In genomic region chr5:176735383-176736265, GRCh38 we compare ENCODE assay signal across 20 cellular contexts.
A peak's percentile ranks its signal among the peaks of the same experiment; 100 is the strongest.
DNase-seq lines count a peak whose midpoint lies in the region; ATAC-seq and TF ChIP-seq lines count a peak whose summit lies in the region.
"Had no signal": no experiment of that assay in that cellular context is flagged by ENCODE, and none has a peak within 500 bp of the region (broad histone marks: within the 10 kb centered on the region; RNA-seq: fewer than 3 reads in every experiment).

No MANE protein-coding gene starts in this region.

- no peak overlapping the region for H3K9ac ChIP-seq in endodermal cell (ENCODE audit: extremely low read depth, low read length, poor library complexity, severe bottlenecking)
- H3K9ac ChIP-seq in trophoblast cell (ENCODE audit: low read length), result no peak overlapping the region

- no peak overlapping the region for H2AK5ac ChIP-seq in trophoblast cell (ENCODE audit: low read length)

- no peaks in the 10 kb centered on the region for H3K36me3 Mint-ChIP-seq in endodermal cell (ENCODE audit: low read depth)
- no peaks in the 10 kb centered on the region for H3K36me3 Mint-ChIP-seq in HFFc6 (ENCODE audit: low read depth)
- H3K36me3 Mint-ChIP-seq: activated naive CD4-positive, alpha-beta T cell treated with anti-CD3 and anti-CD28 coated beads, Interleukin-2, amount 50 U/mL, for 24 hours; CD14-positive monocyte had no signal

- 90 to 100% methylated on average over 7 to 16 of the region's 16 CpGs for WGBS in endodermal cell (ENCODE audit: insufficient coverage in 1 of 2, insufficient read length in 1 of 2), 2 experiments
- no CpG with 5 or more reads among the region's 16 CpGs for WGBS in trophoblast cell (ENCODE audit: extremely low coverage, insufficient coverage, insufficient read length)

- no peak overlapping the region for H2BK5ac ChIP-seq in trophoblast cell (ENCODE audit: low read depth, low read length, poor library complexity)

- H3K4me1 Mint-ChIP-seq in endodermal cell (peaks cover 13% of the 10 kb centered on the region), HFFc6 (ENCODE audit: low read depth) (no peaks in the 10 kb centered on the region)
- H3K4me1 Mint-ChIP-seq: activated CD4-positive, alpha-beta T cell treated with anti-CD3 and anti-CD28 coated beads for 36 hours; activated naive CD4-positive, alpha-beta T cell treated with anti-CD3 and anti-CD28 coated beads, Interleukin-2, amount 50 U/mL, for 24 hours; CD14-positive monocyte had no signal

- H4K12ac ChIP-seq in trophoblast cell (ENCODE audit: low read depth, low read length), result no peak overlapping the region

- peak; percentile 54 for DNase-seq in activated effector memory CD4-positive, alpha-beta T cell treated with anti-CD3 and anti-CD28 coated beads, Interleukin-2, amount 50 U/mL, for 16 hours
- no peak for DNase-seq in activated effector memory CD4-positive, alpha-beta T cell treated with Interleukin-2 at 50 U/mL for 16 hours
- DNase-seq in endodermal cell (peak; percentile 38), trophoblast cell (no peak), NCI-H1436 (lab: John Stamatoyannopoulos, UW) (no peak), HFFc6 (no peak)
- no peak for DNase-seq in stimulated activated CD4-positive, alpha-beta T cell treated with anti-CD3 and anti-CD28 coated beads, Interleukin-15, amount 100 ng/mL, for 24 hours
- DNase-seq: activated CD4-positive, alpha-beta T cell treated with anti-CD3 and anti-CD28 coated beads for 36 hours; cortex of kidney; DMS 273 treated with DMSO at 0.1 percent for 48 hours; foreskin melanocyte; KG1; left colon; NCI-H1105 treated with DMSO at 0.1 percent for 48 hours; nucleus accumbens; PC-9 had no signal

- H3K36me3 ChIP-seq in endodermal cell (ENCODE audit: control insufficient read depth, insufficient read depth, low read length), result no peaks in the 10 kb centered on the region
- no peaks in the 10 kb centered on the region for H3K36me3 ChIP-seq in trophoblast cell (ENCODE audit: control insufficient read depth in 1 of 2, insufficient read depth in 2 of 2, low read length in 2 of 2)

- no peak for TF ChIP-seq POLR2A in GM18505 (IDR thresholded peaks at IDR 0.05; ENCODE audit: borderline replicate concordance, extremely low read depth, insufficient read depth, insufficient read length)

- peaks cover 17% of the 10 kb centered on the region for H3K27me3 Mint-ChIP-seq in endodermal cell (ENCODE audit: insufficient read depth)
- peaks cover 73% of the 10 kb centered on the region for H3K27me3 Mint-ChIP-seq in HFFc6 (ENCODE audit: insufficient read depth)

- H2AFZ ChIP-seq in trophoblast cell (ENCODE audit: insufficient read depth, low read length, poor library complexity), result no peak overlapping the region
- H2AFZ ChIP-seq: PC-9 had no signal

- H4K91ac ChIP-seq in trophoblast cell (ENCODE audit: low read depth, low read length), result no peak overlapping the region

- ATAC-seq in GM18505 (IDR thresholded peaks at IDR 0.05; ENCODE audit: unreplicated experiment), result no peak
- ATAC-seq: A549; activated CD4-positive, alpha-beta T cell treated with anti-CD3 and anti-CD28 coated beads for 36 hours; left colon had no signal

- H2BK12ac ChIP-seq in trophoblast cell (ENCODE audit: low read length), result no peak overlapping the region

- H3K4me1 ChIP-seq in endodermal cell (ENCODE audit: control insufficient read depth, insufficient read depth, low read length) (peaks cover 3% of the 10 kb centered on the region), trophoblast cell (ENCODE audit: control insufficient read depth in 1 of 2, insufficient read depth in 2 of 2, low read length in 2 of 2) (peaks cover 2 to 4% of the 10 kb centered on the region in 2 experiments)
- H3K4me1 ChIP-seq: A549 had no signal

- H3K4me3 ChIP-seq in endodermal cell (ENCODE audit: low read length) (no peak overlapping the region), trophoblast cell (ENCODE audit: low read depth, low read length) (peak overlapping the region; percentile 2)
- H3K4me3 ChIP-seq: A549, PC-9 had no signal

- H3K18ac ChIP-seq in trophoblast cell (ENCODE audit: low read length), result no peak overlapping the region

- no peak overlapping the region for H4K8ac ChIP-seq in trophoblast cell (ENCODE audit: low read depth, low read length)

- H3K79me2 ChIP-seq in trophoblast cell (ENCODE audit: control insufficient read depth, insufficient read depth, low read length, poor library complexity), result no peaks in the 10 kb centered on the region

- no peak overlapping the region for H3K23ac ChIP-seq in trophoblast cell (ENCODE audit: low read length)

- no peak overlapping the region for H3K14ac ChIP-seq in trophoblast cell (ENCODE audit: low read length)

- H2BK120ac ChIP-seq in trophoblast cell (ENCODE audit: insufficient read depth, low read length, poor library complexity), result no peak overlapping the region

- TF ChIP-seq CTCF in endodermal cell (conservative IDR thresholded peaks at IDR 0.05) (no peak), HFFc6 (IDR thresholded peaks at IDR 0.05) (no peak)

- no peak overlapping the region for H3K4me2 ChIP-seq in trophoblast cell (ENCODE audit: low read length)
- H3K4me2 ChIP-seq: A549, PC-9 had no signal

- H3K9me3 Mint-ChIP-seq in endodermal cell (no peaks in the 10 kb centered on the region), HFFc6 (no peaks in the 10 kb centered on the region)

- H3K27ac ChIP-seq in endodermal cell (ENCODE audit: low read depth, low read length) (no peak overlapping the region), trophoblast cell (ENCODE audit: low read depth, low read length) (no peak overlapping the region)
- H3K27ac ChIP-seq: A549, PC-9 had no signal

- H3K4me3 Mint-ChIP-seq in endodermal cell (no peak overlapping the region), HFFc6 (no peak overlapping the region)
- H3K4me3 Mint-ChIP-seq: activated CD4-positive, alpha-beta T cell treated with anti-CD3 and anti-CD28 coated beads for 36 hours; activated naive CD4-positive, alpha-beta T cell treated with anti-CD3 and anti-CD28 coated beads, Interleukin-2, amount 50 U/mL, for 24 hours; CD14-positive monocyte had no signal

- H3K4ac ChIP-seq in trophoblast cell (ENCODE audit: low read depth, low read length), result no peak overlapping the region

- no peaks in the 10 kb centered on the region for H3K9me3 ChIP-seq in endodermal cell (ENCODE audit: control insufficient read depth, low read length)
- H3K9me3 ChIP-seq in trophoblast cell (ENCODE audit: insufficient read depth, low read depth, low read length), result no peaks in the 10 kb centered on the region
- H3K9me3 ChIP-seq: A549 had no signal

- H3K27me3 ChIP-seq in endodermal cell (ENCODE audit: control insufficient read depth, insufficient read depth, low read length, poor library complexity, severe bottlenecking) (no peaks in the 10 kb centered on the region), trophoblast cell (ENCODE audit: insufficient read depth, low read length) (no peaks in the 10 kb centered on the region)

- H3K79me1 ChIP-seq in trophoblast cell (ENCODE audit: low read length), result no peaks in the 10 kb centered on the region

- H3K27ac Mint-ChIP-seq in endodermal cell, result no peak overlapping the region
- H3K27ac Mint-ChIP-seq in HFFc6, result no peak overlapping the region
- H3K27ac Mint-ChIP-seq: activated CD4-positive, alpha-beta T cell treated with anti-CD3 and anti-CD28 coated beads for 36 hours; activated naive CD4-positive, alpha-beta T cell treated with anti-CD3 and anti-CD28 coated beads, Interleukin-2, amount 50 U/mL, for 24 hours had no signal

Comparison
In these comparisons a context has a peak if more than half of its experiments do, and no peak if none do; other contexts are left out.
1. DNase-seq: peak in activated effector memory CD4-positive, alpha-beta T cell treated with anti-CD3 and anti-CD28 coated beads, Interleukin-2, amount 50 U/mL, for 16 hours (single experiment) and endodermal cell (single experiment); none in activated effector memory CD4-positive, alpha-beta T cell treated with Interleukin-2 at 50 U/mL for 16 hours (single experiment), trophoblast cell (0 of 2), NCI-H1436 (single experiment), HFFc6 (single experiment) and stimulated activated CD4-positive, alpha-beta T cell treated with anti-CD3 and anti-CD28 coated beads, Interleukin-15, amount 100 ng/mL, for 24 hours (single experiment).